19 cellular contexts compared by ENCODE assay signal in the genomic region with DNA sequence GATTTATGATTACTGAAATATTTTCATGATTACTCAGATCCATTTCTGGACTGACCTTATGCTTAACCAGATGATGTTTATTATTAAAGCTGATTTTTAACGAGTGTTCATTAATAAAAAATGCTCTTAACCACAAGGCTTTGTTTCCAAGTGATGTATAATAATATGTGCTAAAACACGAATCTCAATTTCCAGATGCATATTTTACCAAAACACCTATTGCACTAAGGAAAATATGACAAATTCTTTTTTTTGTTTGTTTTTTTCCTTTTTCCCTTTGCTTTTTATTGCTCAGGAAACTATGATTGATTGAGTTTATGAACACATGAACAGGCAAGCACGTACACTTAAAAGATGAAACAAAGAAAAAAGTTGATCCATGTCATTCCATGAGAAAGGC.
"Had no signal": no experiment of that assay in that cellular context is flagged by ENCODE, and none has a peak within 500 bp of the region (broad histone marks: within the 10 kb centered on the region; RNA-seq: fewer than 3 reads in every experiment).

No MANE protein-coding gene starts in this region.

- H3K4me3 Mint-ChIP-seq: natural killer cell had no signal

- H3K27me3 ChIP-seq: adrenal gland, dorsolateral prefrontal cortex, gastrocnemius medialis, ovary, stomach, upper lobe of left lung had no signal

- H3K9me3 Mint-ChIP-seq: activated naive CD4-positive, alpha-beta T cell treated with anti-CD3 and anti-CD28 coated beads, Interleukin-2, amount 50 U/mL, for 72 hours; natural killer cell had no signal

- H3K4me3 ChIP-seq: adrenal gland, dorsolateral prefrontal cortex, gastrocnemius medialis, ovary, psoas muscle, stomach, upper lobe of left lung had no signal

- DNase-seq: activated CD4-positive, alpha-beta T cell treated with anti-CD3 and anti-CD28 coated beads, Interleukin-2, amount 50 U/mL, for 4 hours; activated gamma-delta T cell treated with Interleukin-2 at 50 U/mL for 16 hours; adrenal gland; dorsolateral prefrontal cortex; gastrocnemius medialis; head of caudate nucleus; left ventricle myocardium superior; mesendoderm; natural killer cell; ovary; psoas muscle; right cardiac atrium; stimulated activated CD4-positive, alpha-beta T cell treated with anti-CD3 and anti-CD28 coated beads, Interleukin-2, amount 100 ng/mL, for 48 hours; stomach; SW 1271; T-helper 2 cell had no signal

- H3K36me3 Mint-ChIP-seq: activated naive CD4-positive, alpha-beta T cell treated with anti-CD3 and anti-CD28 coated beads, Interleukin-2, amount 50 U/mL, for 72 hours; natural killer cell had no signal

- H3K9me3 ChIP-seq: adrenal gland, gastrocnemius medialis, ovary, psoas muscle, stomach, upper lobe of left lung had no signal

- H3K27ac Mint-ChIP-seq: activated naive CD4-positive, alpha-beta T cell treated with anti-CD3 and anti-CD28 coated beads, Interleukin-2, amount 50 U/mL, for 72 hours; natural killer cell had no signal

- H3K36me3 ChIP-seq: adrenal gland, gastrocnemius medialis, ovary, stomach, upper lobe of left lung had no signal

- H3K27ac ChIP-seq: adrenal gland, dorsolateral prefrontal cortex, gastrocnemius medialis, ovary, psoas muscle, upper lobe of left lung, VCaP had no signal

- ATAC-seq: activated naive CD4-positive, alpha-beta T cell treated with anti-CD3 and anti-CD28 coated beads, Interleukin-2, amount 50 U/mL, for 72 hours; gastrocnemius medialis; left ventricle myocardium superior; natural killer cell; psoas muscle; right cardiac atrium had no signal
